1 cellular context compared by ENCODE assay signal in genomic region chr20:54207743-54208491, GRCh38.
TF ChIP-seq lines count a peak whose summit lies in the region.

Gene PFDN4, plus strand, starts transcription at chr20:54208087. Its CDS starts 14 bp downstream, at chr20:54208101.

TF ChIP-seq in HepG2, 621 proteins besides CTCF, POLR2A, EP300 and RAD21 (continued from another document and continues in another):
- TF ChIP-seq, protein P1, sequence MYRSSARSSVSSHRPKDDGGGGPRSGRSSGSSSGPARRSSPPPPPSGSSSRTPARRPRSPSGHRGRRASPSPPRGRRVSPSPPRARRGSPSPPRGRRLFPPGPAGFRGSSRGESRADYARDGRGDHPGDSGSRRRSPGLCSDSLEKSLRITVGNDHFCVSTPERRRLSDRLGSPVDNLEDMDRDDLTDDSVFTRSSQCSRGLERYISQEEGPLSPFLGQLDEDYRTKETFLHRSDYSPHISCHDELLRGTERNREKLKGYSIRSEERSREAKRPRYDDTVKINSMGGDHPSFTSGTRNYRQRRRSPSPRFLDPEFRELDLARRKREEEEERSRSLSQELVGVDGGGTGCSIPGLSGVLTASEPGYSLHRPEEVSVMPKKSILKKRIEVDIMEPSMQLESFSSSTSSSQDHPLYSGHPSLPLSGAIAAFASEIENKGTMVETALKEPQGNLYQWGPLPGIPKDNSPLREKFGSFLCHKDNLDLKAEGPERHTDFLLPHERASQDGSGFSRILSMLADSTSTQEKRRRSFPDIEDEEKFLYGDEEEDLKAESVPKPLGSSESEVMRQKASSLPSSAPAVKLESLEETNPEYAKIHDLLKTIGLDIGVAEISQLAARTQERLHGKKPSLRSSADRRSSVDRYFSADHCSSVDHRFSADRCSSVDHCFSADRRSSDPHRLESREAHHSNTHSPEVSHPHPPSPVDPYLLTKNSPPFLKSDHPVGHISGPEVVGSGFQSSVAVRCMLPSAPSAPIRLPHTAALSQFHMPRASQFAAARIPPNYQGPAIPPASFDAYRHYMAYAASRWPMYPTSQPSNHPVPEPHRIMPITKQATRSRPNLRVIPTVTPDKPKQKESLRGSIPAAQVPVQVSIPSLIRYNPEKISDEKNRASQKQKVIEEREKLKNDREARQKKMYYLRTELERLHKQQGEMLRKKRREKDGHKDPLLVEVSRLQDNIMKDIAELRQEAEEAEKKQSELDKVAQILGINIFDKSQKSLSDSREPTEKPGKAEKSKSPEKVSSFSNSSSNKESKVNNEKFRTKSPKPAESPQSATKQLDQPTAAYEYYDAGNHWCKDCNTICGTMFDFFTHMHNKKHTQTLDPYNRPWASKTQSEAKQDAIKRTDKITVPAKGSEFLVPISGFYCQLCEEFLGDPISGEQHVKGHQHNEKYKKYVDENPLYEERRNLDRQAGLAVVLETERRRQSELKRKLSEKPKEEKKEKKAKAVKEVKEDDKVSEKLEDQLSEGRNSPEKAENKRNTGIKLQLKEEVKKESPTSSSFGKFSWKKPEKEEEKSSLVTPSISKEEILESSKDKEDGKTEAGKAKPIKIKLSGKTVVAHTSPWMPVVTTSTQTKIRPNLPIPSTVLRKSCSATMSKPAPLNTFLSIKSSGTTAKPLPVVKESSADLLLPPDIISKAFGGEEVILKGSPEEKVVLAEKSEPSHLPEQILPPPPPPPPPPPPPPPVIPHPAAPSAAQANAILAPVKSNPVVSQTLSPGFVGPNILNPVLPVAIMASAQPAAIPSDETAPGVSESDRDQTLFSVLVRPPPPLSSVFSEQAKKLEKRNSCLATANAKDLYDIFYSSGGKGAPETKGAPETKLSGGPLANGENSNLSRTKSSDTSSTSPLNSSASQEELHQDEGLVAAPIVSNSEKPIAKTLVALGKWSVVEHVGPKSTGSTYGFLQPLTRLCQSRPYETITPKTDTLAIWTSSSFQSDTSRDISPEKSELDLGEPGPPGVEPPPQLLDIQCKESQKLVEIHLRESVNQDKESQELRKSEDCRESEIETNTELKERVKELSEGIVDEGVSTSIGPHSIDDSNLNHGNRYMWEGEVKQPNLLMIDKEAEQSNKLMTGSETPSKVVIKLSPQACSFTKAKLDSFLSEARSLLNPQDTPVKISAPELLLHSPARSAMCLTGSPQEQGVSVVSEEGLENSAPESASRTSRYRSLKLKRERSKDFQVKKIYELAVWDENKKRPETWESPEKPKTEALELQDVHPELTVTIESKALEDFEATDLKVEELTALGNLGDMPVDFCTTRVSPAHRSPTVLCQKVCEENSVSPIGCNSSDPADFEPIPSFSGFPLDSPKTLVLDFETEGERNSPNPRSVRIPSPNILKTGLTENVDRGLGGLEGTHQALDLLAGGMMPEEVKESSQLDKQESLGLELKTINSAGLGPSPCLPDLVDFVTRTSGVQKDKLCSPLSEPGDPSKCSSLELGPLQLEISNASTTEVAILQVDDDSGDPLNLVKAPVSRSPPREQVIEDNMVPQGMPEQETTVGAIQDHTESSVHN (CRISPR knock-in tag; IDR thresholded peaks at IDR 0.05): no peak
- 0 out of 2 replicates have a peak, but pooled peaks have one; percentile 73 for TF ChIP-seq ZNF780A (CRISPR knock-in tag; IDR thresholded peaks at IDR 0.05)
- no peak for TF ChIP-seq ZNF260 (CRISPR knock-in tag; IDR thresholded peaks at IDR 0.05; ENCODE audit: borderline replicate concordance, low read depth)
- peak; percentile 60; the same call in 1 of the 2 replicates for TF ChIP-seq DR1 (CRISPR knock-in tag; IDR thresholded peaks at IDR 0.05)
- peak; percentile 80 for TF ChIP-seq HNF4A (CRISPR knock-in tag; IDR thresholded peaks at IDR 0.05)
- TF ChIP-seq CREB1 (IDR thresholded peaks at IDR 0.05): peak; percentile 65
- no peak for TF ChIP-seq CREB1 (CRISPR knock-in tag; IDR thresholded peaks at IDR 0.05)
- no peak for TF ChIP-seq GLMP (CRISPR knock-in tag; IDR thresholded peaks at IDR 0.05; ENCODE audit: borderline replicate concordance)
- peak; percentile 11; the same call in 1 of the 2 replicates for TF ChIP-seq ZNF629 (CRISPR knock-in tag; conservative IDR thresholded peaks at IDR 0.05)
- TF ChIP-seq NR2F1 (CRISPR knock-in tag; IDR thresholded peaks at IDR 0.05): peak; percentile 54 to 83
- TF ChIP-seq ADNP (CRISPR knock-in tag; IDR thresholded peaks at IDR 0.05): no peak; the same call in 1 of the 2 replicates
- TF ChIP-seq, protein P2, sequence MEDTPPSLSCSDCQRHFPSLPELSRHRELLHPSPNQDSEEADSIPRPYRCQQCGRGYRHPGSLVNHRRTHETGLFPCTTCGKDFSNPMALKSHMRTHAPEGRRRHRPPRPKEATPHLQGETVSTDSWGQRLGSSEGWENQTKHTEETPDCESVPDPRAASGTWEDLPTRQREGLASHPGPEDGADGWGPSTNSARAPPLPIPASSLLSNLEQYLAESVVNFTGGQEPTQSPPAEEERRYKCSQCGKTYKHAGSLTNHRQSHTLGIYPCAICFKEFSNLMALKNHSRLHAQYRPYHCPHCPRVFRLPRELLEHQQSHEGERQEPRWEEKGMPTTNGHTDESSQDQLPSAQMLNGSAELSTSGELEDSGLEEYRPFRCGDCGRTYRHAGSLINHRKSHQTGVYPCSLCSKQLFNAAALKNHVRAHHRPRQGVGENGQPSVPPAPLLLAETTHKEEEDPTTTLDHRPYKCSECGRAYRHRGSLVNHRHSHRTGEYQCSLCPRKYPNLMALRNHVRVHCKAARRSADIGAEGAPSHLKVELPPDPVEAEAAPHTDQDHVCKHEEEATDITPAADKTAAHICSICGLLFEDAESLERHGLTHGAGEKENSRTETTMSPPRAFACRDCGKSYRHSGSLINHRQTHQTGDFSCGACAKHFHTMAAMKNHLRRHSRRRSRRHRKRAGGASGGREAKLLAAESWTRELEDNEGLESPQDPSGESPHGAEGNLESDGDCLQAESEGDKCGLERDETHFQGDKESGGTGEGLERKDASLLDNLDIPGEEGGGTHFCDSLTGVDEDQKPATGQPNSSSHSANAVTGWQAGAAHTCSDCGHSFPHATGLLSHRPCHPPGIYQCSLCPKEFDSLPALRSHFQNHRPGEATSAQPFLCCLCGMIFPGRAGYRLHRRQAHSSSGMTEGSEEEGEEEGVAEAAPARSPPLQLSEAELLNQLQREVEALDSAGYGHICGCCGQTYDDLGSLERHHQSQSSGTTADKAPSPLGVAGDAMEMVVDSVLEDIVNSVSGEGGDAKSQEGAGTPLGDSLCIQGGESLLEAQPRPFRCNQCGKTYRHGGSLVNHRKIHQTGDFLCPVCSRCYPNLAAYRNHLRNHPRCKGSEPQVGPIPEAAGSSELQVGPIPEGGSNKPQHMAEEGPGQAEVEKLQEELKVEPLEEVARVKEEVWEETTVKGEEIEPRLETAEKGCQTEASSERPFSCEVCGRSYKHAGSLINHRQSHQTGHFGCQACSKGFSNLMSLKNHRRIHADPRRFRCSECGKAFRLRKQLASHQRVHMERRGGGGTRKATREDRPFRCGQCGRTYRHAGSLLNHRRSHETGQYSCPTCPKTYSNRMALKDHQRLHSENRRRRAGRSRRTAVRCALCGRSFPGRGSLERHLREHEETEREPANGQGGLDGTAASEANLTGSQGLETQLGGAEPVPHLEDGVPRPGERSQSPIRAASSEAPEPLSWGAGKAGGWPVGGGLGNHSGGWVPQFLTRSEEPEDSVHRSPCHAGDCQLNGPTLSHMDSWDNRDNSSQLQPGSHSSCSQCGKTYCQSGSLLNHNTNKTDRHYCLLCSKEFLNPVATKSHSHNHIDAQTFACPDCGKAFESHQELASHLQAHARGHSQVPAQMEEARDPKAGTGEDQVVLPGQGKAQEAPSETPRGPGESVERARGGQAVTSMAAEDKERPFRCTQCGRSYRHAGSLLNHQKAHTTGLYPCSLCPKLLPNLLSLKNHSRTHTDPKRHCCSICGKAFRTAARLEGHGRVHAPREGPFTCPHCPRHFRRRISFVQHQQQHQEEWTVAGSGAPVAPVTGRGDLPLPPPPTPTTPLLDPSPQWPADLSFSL (CRISPR knock-in tag; IDR thresholded peaks at IDR 0.05): peak; percentile 72; the same call in 1 of the 2 replicates
- peak; percentile 92 for TF ChIP-seq IRX3 (CRISPR knock-in tag; IDR thresholded peaks at IDR 0.05; ENCODE audit: borderline replicate concordance, low read depth)
- peak; percentile 93 for TF ChIP-seq ZBTB7B (CRISPR knock-in tag; IDR thresholded peaks at IDR 0.05)
- TF ChIP-seq, protein P3, sequence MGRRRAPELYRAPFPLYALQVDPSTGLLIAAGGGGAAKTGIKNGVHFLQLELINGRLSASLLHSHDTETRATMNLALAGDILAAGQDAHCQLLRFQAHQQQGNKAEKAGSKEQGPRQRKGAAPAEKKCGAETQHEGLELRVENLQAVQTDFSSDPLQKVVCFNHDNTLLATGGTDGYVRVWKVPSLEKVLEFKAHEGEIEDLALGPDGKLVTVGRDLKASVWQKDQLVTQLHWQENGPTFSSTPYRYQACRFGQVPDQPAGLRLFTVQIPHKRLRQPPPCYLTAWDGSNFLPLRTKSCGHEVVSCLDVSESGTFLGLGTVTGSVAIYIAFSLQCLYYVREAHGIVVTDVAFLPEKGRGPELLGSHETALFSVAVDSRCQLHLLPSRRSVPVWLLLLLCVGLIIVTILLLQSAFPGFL (CRISPR knock-in tag; IDR thresholded peaks at IDR 0.05): 0 out of 2 replicates have a peak, but pooled peaks have one; percentile 74
- peak; percentile 83 for TF ChIP-seq GATAD1 (CRISPR knock-in tag; IDR thresholded peaks at IDR 0.05)
- TF ChIP-seq ZNF567 (CRISPR knock-in tag; IDR thresholded peaks at IDR 0.05; ENCODE audit: borderline replicate concordance): 0 out of 2 replicates have a peak, but pooled peaks have one; percentile 69
- peak; percentile 98 for TF ChIP-seq ZMYM3 (CRISPR knock-in tag; IDR thresholded peaks at IDR 0.05)
- peak; percentile 44; the same call in 1 of the 2 replicates for TF ChIP-seq KDM6A (CRISPR knock-in tag; IDR thresholded peaks at IDR 0.05; ENCODE audit: low read depth)
- peak; percentile 91 for TF ChIP-seq HOXA9 (CRISPR knock-in tag; IDR thresholded peaks at IDR 0.05; ENCODE audit: borderline replicate concordance)
- TF ChIP-seq, protein P4, sequence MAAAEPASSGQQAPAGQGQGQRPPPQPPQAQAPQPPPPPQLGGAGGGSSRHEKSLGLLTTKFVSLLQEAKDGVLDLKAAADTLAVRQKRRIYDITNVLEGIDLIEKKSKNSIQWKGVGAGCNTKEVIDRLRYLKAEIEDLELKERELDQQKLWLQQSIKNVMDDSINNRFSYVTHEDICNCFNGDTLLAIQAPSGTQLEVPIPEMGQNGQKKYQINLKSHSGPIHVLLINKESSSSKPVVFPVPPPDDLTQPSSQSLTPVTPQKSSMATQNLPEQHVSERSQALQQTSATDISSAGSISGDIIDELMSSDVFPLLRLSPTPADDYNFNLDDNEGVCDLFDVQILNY (CRISPR knock-in tag; conservative IDR thresholded peaks at IDR 0.05): peak; percentile 86
- TF ChIP-seq, protein P5, sequence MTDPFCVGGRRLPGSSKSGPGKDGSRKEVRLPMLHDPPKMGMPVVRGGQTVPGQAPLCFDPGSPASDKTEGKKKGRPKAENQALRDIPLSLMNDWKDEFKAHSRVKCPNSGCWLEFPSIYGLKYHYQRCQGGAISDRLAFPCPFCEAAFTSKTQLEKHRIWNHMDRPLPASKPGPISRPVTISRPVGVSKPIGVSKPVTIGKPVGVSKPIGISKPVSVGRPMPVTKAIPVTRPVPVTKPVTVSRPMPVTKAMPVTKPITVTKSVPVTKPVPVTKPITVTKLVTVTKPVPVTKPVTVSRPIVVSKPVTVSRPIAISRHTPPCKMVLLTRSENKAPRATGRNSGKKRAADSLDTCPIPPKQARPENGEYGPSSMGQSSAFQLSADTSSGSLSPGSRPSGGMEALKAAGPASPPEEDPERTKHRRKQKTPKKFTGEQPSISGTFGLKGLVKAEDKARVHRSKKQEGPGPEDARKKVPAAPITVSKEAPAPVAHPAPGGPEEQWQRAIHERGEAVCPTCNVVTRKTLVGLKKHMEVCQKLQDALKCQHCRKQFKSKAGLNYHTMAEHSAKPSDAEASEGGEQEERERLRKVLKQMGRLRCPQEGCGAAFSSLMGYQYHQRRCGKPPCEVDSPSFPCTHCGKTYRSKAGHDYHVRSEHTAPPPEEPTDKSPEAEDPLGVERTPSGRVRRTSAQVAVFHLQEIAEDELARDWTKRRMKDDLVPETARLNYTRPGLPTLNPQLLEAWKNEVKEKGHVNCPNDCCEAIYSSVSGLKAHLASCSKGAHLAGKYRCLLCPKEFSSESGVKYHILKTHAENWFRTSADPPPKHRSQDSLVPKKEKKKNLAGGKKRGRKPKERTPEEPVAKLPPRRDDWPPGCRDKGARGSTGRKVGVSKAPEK (CRISPR knock-in tag; IDR thresholded peaks at IDR 0.05; ENCODE audit: borderline replicate concordance): peak; percentile 80; the same call in 1 of the 2 replicates
- peak; percentile 72; the same call in 1 of the 2 replicates for TF ChIP-seq ZNF83 (CRISPR knock-in tag; IDR thresholded peaks at IDR 0.05; ENCODE audit: borderline replicate concordance)
- no peak for TF ChIP-seq PRPF4 (IDR thresholded peaks at IDR 0.05; ENCODE audit: low read depth, low read length, poor library complexity, severe bottlenecking)
- TF ChIP-seq MAZ (IDR thresholded peaks at IDR 0.05; ENCODE audit: borderline replicate concordance, low read depth, low read length): peak; percentile 93
- peak; percentile 98 for TF ChIP-seq MAZ (CRISPR knock-in tag; IDR thresholded peaks at IDR 0.05; ENCODE audit: low read depth)
- TF ChIP-seq HNRNPLL (IDR thresholded peaks at IDR 0.05; ENCODE audit: low read depth, low read length, poor library complexity, severe bottlenecking): peak; percentile 79
- TF ChIP-seq ZNF740 (CRISPR knock-in tag; IDR thresholded peaks at IDR 0.05): no peak; the same call in 1 of the 2 replicates
- TF ChIP-seq ZNF772 (CRISPR knock-in tag; IDR thresholded peaks at IDR 0.05): peak; percentile 97; the same call in 1 of the 2 replicates
- TF ChIP-seq, protein P6, sequence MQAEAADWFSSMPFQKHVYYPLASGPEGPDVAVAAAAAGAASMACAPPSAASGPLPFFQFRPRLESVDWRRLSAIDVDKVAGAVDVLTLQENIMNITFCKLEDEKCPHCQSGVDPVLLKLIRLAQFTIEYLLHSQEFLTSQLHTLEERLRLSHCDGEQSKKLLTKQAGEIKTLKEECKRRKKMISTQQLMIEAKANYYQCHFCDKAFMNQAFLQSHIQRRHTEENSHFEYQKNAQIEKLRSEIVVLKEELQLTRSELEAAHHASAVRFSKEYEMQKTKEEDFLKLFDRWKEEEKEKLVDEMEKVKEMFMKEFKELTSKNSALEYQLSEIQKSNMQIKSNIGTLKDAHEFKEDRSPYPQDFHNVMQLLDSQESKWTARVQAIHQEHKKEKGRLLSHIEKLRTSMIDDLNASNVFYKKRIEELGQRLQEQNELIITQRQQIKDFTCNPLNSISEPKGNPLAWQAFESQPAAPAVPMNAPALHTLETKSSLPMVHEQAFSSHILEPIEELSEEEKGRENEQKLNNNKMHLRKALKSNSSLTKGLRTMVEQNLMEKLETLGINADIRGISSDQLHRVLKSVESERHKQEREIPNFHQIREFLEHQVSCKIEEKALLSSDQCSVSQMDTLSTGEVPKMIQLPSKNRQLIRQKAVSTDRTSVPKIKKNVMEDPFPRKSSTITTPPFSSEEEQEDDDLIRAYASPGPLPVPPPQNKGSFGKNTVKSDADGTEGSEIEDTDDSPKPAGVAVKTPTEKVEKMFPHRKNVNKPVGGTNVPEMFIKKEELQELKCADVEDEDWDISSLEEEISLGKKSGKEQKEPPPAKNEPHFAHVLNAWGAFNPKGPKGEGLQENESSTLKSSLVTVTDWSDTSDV (CRISPR knock-in tag; IDR thresholded peaks at IDR 0.05): no peak
